In genomic region chr7:35024298-35024697, GRCh38 we compare ENCODE assay signal across 23 cellular contexts. TPM values are rescaled to one million over a fixed set of nuclear protein-coding genes. Genes with fewer than 3 reads are reported as not detected.
DNase-seq lines count a peak whose midpoint lies in the region; ATAC-seq and TF ChIP-seq lines count a peak whose summit lies in the region.
"Had no signal": no experiment of that assay in that cellular context is flagged by ENCODE, and none has a peak within 500 bp of the region (broad histone marks: within the 10 kb centered on the region; RNA-seq: fewer than 3 reads in every experiment).

No MANE protein-coding gene starts in this region.

- POLR2A ChIA-PET in Caco-2 (lab: Charles Lee) = no interaction called here

- H3K4me3 ChIP-seq in WERI-Rb-1 (ENCODE audit: low read depth, low read length) = no peak overlapping the region
- no peak overlapping the region for H3K4me3 ChIP-seq in Caco-2 (ENCODE audit: low read depth, low read length)
- H3K4me3 ChIP-seq: BLaER1 treated with 17β-estradiol and CSF1 and Interleukin-3, amounts not matched to agents 10 nM and 100 nM; cardiac muscle cell; gastroesophageal sphincter; HAP-1; Peyer's patch; SJCRH30; upper lobe of right lung had no signal

- peaks cover 6% of the 10 kb centered on the region for H3K4me1 Mint-ChIP-seq in Caco-2 (ENCODE audit: low read depth, unreplicated experiment)
- H3K4me1 Mint-ChIP-seq: activated naive CD4-positive, alpha-beta T cell treated with anti-CD3 and anti-CD28 coated beads, Interleukin-2, amount 50 U/mL, for 24 hours had no signal

- ATAC-seq in GM18499 (IDR thresholded peaks at IDR 0.05; ENCODE audit: insufficient read depth, unreplicated experiment) (peak; percentile 61), HG02852 (IDR thresholded peaks at IDR 0.05; ENCODE audit: unreplicated experiment) (peak; percentile 77), HG03159 (IDR thresholded peaks at IDR 0.05; ENCODE audit: unreplicated experiment) (no peak), HG02759 (IDR thresholded peaks at IDR 0.05; ENCODE audit: unreplicated experiment) (no peak)
- ATAC-seq: gastroesophageal sphincter, upper lobe of right lung had no signal

- H3K36me3 Mint-ChIP-seq in Caco-2 (ENCODE audit: insufficient read depth, unreplicated experiment) = no peaks in the 10 kb centered on the region
- H3K36me3 Mint-ChIP-seq: activated naive CD4-positive, alpha-beta T cell treated with anti-CD3 and anti-CD28 coated beads, Interleukin-2, amount 50 U/mL, for 24 hours; immature natural killer cell; memory B cell had no signal

- no peak overlapping the region for H3K27ac Mint-ChIP-seq in Caco-2 (ENCODE audit: unreplicated experiment)
- H3K27ac Mint-ChIP-seq: activated naive CD4-positive, alpha-beta T cell treated with anti-CD3 and anti-CD28 coated beads, Interleukin-2, amount 50 U/mL, for 24 hours; memory B cell had no signal

- BruUV-seq in Caco-2 (replicated peaks; lab: Mats Ljungman, UMichigan) = no TSS peak

- TF ChIP-seq CTCF in 22Rv1 (IDR thresholded peaks at IDR 0.05) = no peak
- TF ChIP-seq CTCF in WERI-Rb-1 (IDR thresholded peaks at IDR 0.05; ENCODE audit: low read depth, low read length) = no peak
- no peak for TF ChIP-seq CTCF in Caco-2 (IDR thresholded peaks at IDR 0.05; ENCODE audit: insufficient read depth in 1 of 2, low read depth in 1 of 2, low read length in 1 of 2, severe bottlenecking in 1 of 2, unreplicated experiment in 1 of 2)

- no peak overlapping the region for H3K4me3 Mint-ChIP-seq in Caco-2 (ENCODE audit: unreplicated experiment)
- H3K4me3 Mint-ChIP-seq: activated naive CD4-positive, alpha-beta T cell treated with anti-CD3 and anti-CD28 coated beads, Interleukin-2, amount 50 U/mL, for 24 hours; memory B cell had no signal

- H3K27me3 Mint-ChIP-seq in Caco-2 (ENCODE audit: insufficient read depth, unreplicated experiment) = no peaks in the 10 kb centered on the region
- H3K27me3 Mint-ChIP-seq: activated naive CD4-positive, alpha-beta T cell treated with anti-CD3 and anti-CD28 coated beads, Interleukin-2, amount 50 U/mL, for 24 hours; memory B cell had no signal

- H3K9me3 ChIP-seq in WERI-Rb-1 (ENCODE audit: severe bottlenecking) = no peaks in the 10 kb centered on the region
- H3K9me3 ChIP-seq in Caco-2 = no peaks in the 10 kb centered on the region
- H3K9me3 ChIP-seq: gastroesophageal sphincter, HAP-1, Peyer's patch, SJCRH30, upper lobe of right lung had no signal

- DNase-seq in WERI-Rb-1 (no peak), Caco-2 (no peak), NOMO-1 treated with dmso at 0.1 percent for 144 hours (lab: John Stamatoyannopoulos, UW; ENCODE audit: unreplicated experiment) (no peak)
- DNase-seq: hippocampal formation; immature natural killer cell; NCI-H146; NCI-H510A treated with DMSO at 0.1 percent for 48 hours; NK-92 treated with Interleukin-12 subunit alpha and Interleukin-12 subunit beta, amount 100 ng/mL, for 24 hours; Peyer's patch; SJCRH30; substantia nigra; upper lobe of right lung had no signal

- H3K36me3 ChIP-seq in WERI-Rb-1 (no peaks in the 10 kb centered on the region), Caco-2 (ENCODE audit: control insufficient read depth, insufficient read depth, low read length) (no peaks in the 10 kb centered on the region)
- H3K36me3 ChIP-seq: BLaER1 treated with 17β-estradiol and CSF1 and Interleukin-3, amounts not matched to agents 10 nM and 100 nM; cardiac muscle cell; gastroesophageal sphincter; HAP-1; Peyer's patch; SJCRH30; upper lobe of right lung had no signal

- H3K27ac ChIP-seq in 22Rv1 (peak overlapping the region; percentile 70), WERI-Rb-1 (peak overlapping the region; percentile 48; the same call in 1 of the 2 replicates)
- H3K27ac ChIP-seq: BLaER1 treated with 17β-estradiol and CSF1 and Interleukin-3, amounts not matched to agents 10 nM and 100 nM; cardiac muscle cell; gastroesophageal sphincter; Peyer's patch; SJCRH30; upper lobe of right lung had no signal

- intact Hi-C loops in Caco-2 (cut with micrococcal nuclease; ENCODE audit: unreplicated experiment) = no loop called here

- CTCF ChIA-PET in Caco-2 (lab: Charles Lee) = no interaction called here

- H3K27me3 ChIP-seq in WERI-Rb-1 (ENCODE audit: insufficient read depth, low read depth, severe bottlenecking) = no peaks in the 10 kb centered on the region
- H3K27me3 ChIP-seq in Caco-2 (replicated peaks; ENCODE audit: control insufficient read depth, insufficient read depth, low read length) = no peaks in the 10 kb centered on the region
- H3K27me3 ChIP-seq: BLaER1 treated with 17β-estradiol and CSF1 and Interleukin-3, amounts not matched to agents 10 nM and 100 nM; cardiac muscle cell; gastroesophageal sphincter; Peyer's patch; SJCRH30; upper lobe of right lung had no signal

- no peaks in the 10 kb centered on the region for H3K9me3 Mint-ChIP-seq in Caco-2 (ENCODE audit: unreplicated experiment)
- H3K9me3 Mint-ChIP-seq: activated naive CD4-positive, alpha-beta T cell treated with anti-CD3 and anti-CD28 coated beads, Interleukin-2, amount 50 U/mL, for 24 hours; immature natural killer cell; memory B cell had no signal

- no peaks in the 10 kb centered on the region for H3K4me1 ChIP-seq in Caco-2
- H3K4me1 ChIP-seq: HAP-1, Peyer's patch, SJCRH30 had no signal

RNA-seq across cellular contexts. Expression of gene DPY19L1, which starts 13.0 kb away (rescaled TPM):
- 8.6 and 12.9 TPM in 2 replicates for total RNA-seq in Caco-2 (2022)

Comparison
In these comparisons a context has a peak if more than half of its experiments do, and no peak if none do; other contexts are left out.
1. ATAC-seq: peak in GM18499 (single experiment) and HG02852 (single experiment); none in HG03159 (single experiment) and HG02759 (single experiment).